20 cellular contexts compared by ENCODE assay signal in genomic region chr20:32319100-32319499, GRCh38. TPM values are rescaled to one million over a fixed set of nuclear protein-coding genes. Genes with fewer than 3 reads are reported as not detected.
DNase-seq lines count a peak whose midpoint lies in the region; ATAC-seq, FAIRE-seq and TF ChIP-seq lines count a peak whose summit lies in the region.
"Had no signal": no experiment of that assay in that cellular context is flagged by ENCODE, and none has a peak within 500 bp of the region (broad histone marks: within the 10 kb centered on the region; RNA-seq: fewer than 3 reads in every experiment).

No MANE protein-coding gene starts in this region.

- FAIRE-seq in GM12891 (lab: Jason Lieb, UNC) = no peak

- H3K27ac ChIP-seq in CD4-positive, alpha-beta memory T cell (ENCODE audit: low read depth, low read length) = no peak overlapping the region

- no peaks in the 10 kb centered on the region for H3K27me3 Mint-ChIP-seq in activated T-cell treated with anti-CD3 and anti-CD28 coated beads, Interleukin-2, amount 50 U/mL, for 4 hours (ENCODE audit: low read depth)
- no peaks in the 10 kb centered on the region for H3K27me3 Mint-ChIP-seq in CD4-positive, alpha-beta memory T cell
- peaks cover 8% of the 10 kb centered on the region for H3K27me3 Mint-ChIP-seq in HFFc6 (ENCODE audit: insufficient read depth)
- no peaks in the 10 kb centered on the region for H3K27me3 Mint-ChIP-seq in immature natural killer cell (ENCODE audit: low read depth in 3 of 3)

- TF ChIP-seq POLR2A in GM12891 (IDR thresholded peaks at IDR 0.05; ENCODE audit: low read depth, low read length) = no peak

- TF ChIP-seq CTCF in HFFc6 (IDR thresholded peaks at IDR 0.05) = no peak

- peak overlapping the region in 4 of 7 donors; percentile 32 to 77 (median 58) for H3K27ac Mint-ChIP-seq in CD4-positive, alpha-beta memory T cell
- H3K27ac Mint-ChIP-seq in HFFc6 (peak overlapping the region; percentile 36; the same call in 1 of the 2 replicates), immature natural killer cell (peak overlapping the region in 5 of 6 donors; percentile 23 to 64 (median 55))

- no peaks in the 10 kb centered on the region for H3K36me3 ChIP-seq in CD4-positive, alpha-beta memory T cell (ENCODE audit: insufficient read depth, low read length)

- no peaks in the 10 kb centered on the region for H3K4me1 ChIP-seq in CD4-positive, alpha-beta memory T cell (ENCODE audit: insufficient read depth, low read length)

- DNase-seq in activated T-cell treated with anti-CD3 and anti-CD28 coated beads, Interleukin-2, amount 50 U/mL, for 4 hours = no peak
- DNase-seq in activated T-cell treated with anti-CD3 and anti-CD28 coated beads, Interleukin-2, amount 50 U/mL, for 48 hours = no peak
- DNase-seq in CD4-positive, alpha-beta memory T cell = no peak
- DNase-seq in HFFc6 (no peak), immature natural killer cell (no peak), GM12891 (ENCODE audit: insufficient read length, low spot score) (no peak), NCI-H82 (lab: John Stamatoyannopoulos, UW) (no peak), NCI-H1436 (lab: John Stamatoyannopoulos, UW) (no peak)
- DNase-seq: ACHN, AML-193, Calu3, DMS53, Karpas-422, MG63, NCI-H1092, NCI-H2081 treated with DMSO at 0.1 percent for 48 hours, NCI-H510A, NCI-H774 had no signal

- no peaks in the 10 kb centered on the region for H3K9me3 ChIP-seq in CD4-positive, alpha-beta memory T cell (ENCODE audit: control insufficient read depth in 1 of 2, low read length in 2 of 2)
- H3K9me3 ChIP-seq: HAP-1, MG63 had no signal

- ATAC-seq in activated T-cell treated with anti-CD3 and anti-CD28 coated beads, Interleukin-2, amount 50 U/mL, for 4 hours = peak; percentile 48 to 52

- CTCF ChIA-PET in CD4-positive, alpha-beta memory T cell (lab: Charles Lee; ENCODE audit: partially characterized antibody) = no interaction called here

- H3K27me3 ChIP-seq in CD4-positive, alpha-beta memory T cell (ENCODE audit: insufficient read depth, low read length) = no peaks in the 10 kb centered on the region
- H3K27me3 ChIP-seq: MG63 had no signal

- POLR2A ChIA-PET in CD4-positive, alpha-beta memory T cell (lab: Charles Lee; ENCODE audit: partially characterized antibody) = no interaction called here

- intact Hi-C loops in CD4-positive, alpha-beta memory T cell (cut with micrococcal nuclease) = no loop called here

- H3K4me3 Mint-ChIP-seq in activated T-cell treated with anti-CD3 and anti-CD28 coated beads, Interleukin-2, amount 50 U/mL, for 4 hours = no peak overlapping the region
- H3K4me3 Mint-ChIP-seq in CD4-positive, alpha-beta memory T cell = no peak overlapping the region
- H3K4me3 Mint-ChIP-seq in HFFc6 (no peak overlapping the region), immature natural killer cell (no peak overlapping the region)
- H3K4me3 Mint-ChIP-seq: CD14-positive monocyte had no signal

- no peaks in the 10 kb centered on the region for H3K9me3 Mint-ChIP-seq in activated T-cell treated with anti-CD3 and anti-CD28 coated beads, Interleukin-2, amount 50 U/mL, for 4 hours
- no peaks in the 10 kb centered on the region for H3K9me3 Mint-ChIP-seq in CD4-positive, alpha-beta memory T cell
- H3K9me3 Mint-ChIP-seq in HFFc6 = no peaks in the 10 kb centered on the region
- H3K9me3 Mint-ChIP-seq in immature natural killer cell = no peaks in the 10 kb centered on the region
- H3K9me3 Mint-ChIP-seq: CD14-positive monocyte had no signal

- H3K4me1 Mint-ChIP-seq in activated T-cell treated with anti-CD3 and anti-CD28 coated beads, Interleukin-2, amount 50 U/mL, for 4 hours (ENCODE audit: low read depth) = peaks cover 7% of the 10 kb centered on the region
- peaks cover 2 to 8% (median 5%) of the 10 kb centered on the region in 4 donors for H3K4me1 Mint-ChIP-seq in CD4-positive, alpha-beta memory T cell
- H3K4me1 Mint-ChIP-seq in HFFc6 (ENCODE audit: low read depth) = peaks cover 25% of the 10 kb centered on the region
- no peaks in the 10 kb centered on the region for H3K4me1 Mint-ChIP-seq in immature natural killer cell
- H3K4me1 Mint-ChIP-seq: CD14-positive monocyte had no signal

- no peak overlapping the region for H3K4me3 ChIP-seq in CD4-positive, alpha-beta memory T cell (ENCODE audit: low read length in 2 of 2)
- H3K4me3 ChIP-seq: HAP-1, MG63 had no signal

- peaks cover 39% of the 10 kb centered on the region for H3K36me3 Mint-ChIP-seq in activated T-cell treated with anti-CD3 and anti-CD28 coated beads, Interleukin-2, amount 50 U/mL, for 4 hours (ENCODE audit: insufficient read depth)
- peaks cover 33 to 47% of the 10 kb centered on the region in 2 donors for H3K36me3 Mint-ChIP-seq in CD4-positive, alpha-beta memory T cell
- H3K36me3 Mint-ChIP-seq in HFFc6 (ENCODE audit: low read depth) (peaks cover 38% of the 10 kb centered on the region), immature natural killer cell (peaks cover 15 to 21% (median 19%) of the 10 kb centered on the region in 3 donors)

TF ChIP-seq in GM12891, 5 proteins besides CTCF, POLR2A, EP300 and RAD21:
- TF ChIP-seq PAX5 (IDR thresholded peaks at IDR 0.05; ENCODE audit: insufficient read depth, low read length, severe bottlenecking) (no peak), POLR2AphosphoS5 (IDR thresholded peaks at IDR 0.05; ENCODE audit: low read depth, low read length) (no peak), TAF1 (IDR thresholded peaks at IDR 0.05; ENCODE audit: low read depth, low read length) (no peak), POU2F2 (IDR thresholded peaks at IDR 0.05; ENCODE audit: low read depth, low read length) (no peak), SPI1 (IDR thresholded peaks at IDR 0.05; ENCODE audit: low read depth, low read length) (no peak)

RNA-seq across cellular contexts. Expression of gene ASXL1, which starts 39.0 kb away (rescaled TPM):
- 100 to 1,000 TPM; 138 to 194 (median 149) TPM for total RNA-seq in activated T-cell treated with anti-CD3 and anti-CD28 coated beads, Interleukin-2, amount 50 U/mL, for 4 hours
- 100 to 1,000 TPM; 126 to 127 TPM for total RNA-seq in CD4-positive, alpha-beta memory T cell
- 10 to 100 TPM in 1 of 2 donors, 1 to 10 TPM in 1; 8.8 to 20.1 TPM for polyA plus RNA-seq in CD4-positive, alpha-beta memory T cell
- 10 to 100 TPM; 49.0 to 62.4 (median 54.4) TPM for total RNA-seq in HFFc6 (2021; fragmentation: NEBNext Ultra II Directional; extraction: Animal tissue kit (Norgen Biotek cat#: 25700))
- polyA plus RNA-seq in immature natural killer cell = 10 to 100 TPM in 1 of 3 donors, 1 to 10 TPM in 2; 2.9 to 11.0 (median 5.3) TPM
- 31.3 TPM for polyA plus RNA-seq in GM12891 (2012; ENCODE audit: low read depth, missing spikeins)

RNA-seq across cellular contexts. Expression of gene KIF3B, which starts 41.6 kb away (rescaled TPM):
- 10 to 100 TPM; 69.3 to 90.4 (median 78.9) TPM for total RNA-seq in activated T-cell treated with anti-CD3 and anti-CD28 coated beads, Interleukin-2, amount 50 U/mL, for 4 hours
- 10 to 100 TPM; 14.2 to 14.5 TPM for total RNA-seq in CD4-positive, alpha-beta memory T cell
- 1 to 10 TPM; 1.6 to 5.2 TPM for polyA plus RNA-seq in CD4-positive, alpha-beta memory T cell
- total RNA-seq in HFFc6 (2021; fragmentation: NEBNext Ultra II Directional; extraction: Animal tissue kit (Norgen Biotek cat#: 25700)) = 10 to 100 TPM; 29.9 to 33.7 (median 31.9) TPM
- 1 to 10 TPM; 1.1 to 3.2 (median 1.4) TPM for polyA plus RNA-seq in immature natural killer cell
- polyA plus RNA-seq in GM12891 (2012; ENCODE audit: low read depth, missing spikeins) = 10.7 TPM
